In the genomic region with DNA sequence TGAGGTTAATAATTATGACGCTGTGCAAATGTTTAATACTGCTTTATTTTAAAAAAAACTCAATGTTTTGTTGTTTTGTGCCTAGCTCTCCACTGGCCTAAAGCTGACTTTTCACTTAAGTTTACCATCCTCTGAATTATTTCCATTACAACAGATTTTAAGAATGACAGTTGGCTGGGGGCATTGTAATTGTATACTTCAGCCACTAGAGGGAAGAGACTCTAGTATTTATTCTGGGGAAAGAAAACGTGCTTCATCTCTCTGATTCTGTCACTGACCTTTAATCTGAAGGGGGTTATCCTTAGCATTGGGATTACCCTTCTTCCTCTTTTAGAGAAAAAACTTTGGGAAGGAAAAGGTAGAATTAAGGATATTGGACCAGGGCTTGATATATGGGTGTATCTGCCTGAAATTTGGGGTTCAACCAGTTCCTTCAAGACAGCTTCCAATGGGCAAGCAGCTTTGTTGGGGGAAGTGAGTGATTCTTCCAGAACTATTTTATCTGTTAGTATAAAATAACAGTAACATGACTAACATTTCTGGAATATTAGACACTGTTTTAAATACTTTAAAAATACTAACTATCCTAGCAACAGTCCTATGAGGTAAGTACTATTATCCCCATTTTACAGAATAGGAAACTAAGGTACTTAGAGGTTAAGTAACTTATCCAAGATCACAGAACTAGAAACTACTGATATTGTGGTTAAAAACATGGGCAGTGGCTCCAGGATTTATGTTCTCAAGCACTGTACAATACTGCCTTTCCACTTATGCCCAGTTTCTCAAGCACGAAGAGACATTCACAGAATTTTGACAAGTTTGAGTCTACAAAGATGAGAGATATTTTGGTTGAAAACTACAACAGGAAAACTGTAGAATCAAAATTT, we compare ENCODE assay signal across 8 cellular contexts.
DNase-seq lines count a peak whose midpoint lies in the region; ATAC-seq and TF ChIP-seq lines count a peak whose summit lies in the region.

No MANE protein-coding gene starts in this region.

- H2BK5ac ChIP-seq in neuronal stem cell (ENCODE audit: low read length), result no peak overlapping the region

- H3K27ac ChIP-seq in body of pancreas (no peak overlapping the region), neuronal stem cell (replicated peaks; ENCODE audit: low read length) (no peak overlapping the region)
- H3K27ac ChIP-seq in effector memory CD4-positive, alpha-beta T cell (ENCODE audit: insufficient read depth, low read length, poor library complexity, severe bottlenecking), result no peak overlapping the region

- H2BK120ac ChIP-seq in neuronal stem cell (ENCODE audit: low read depth, low read length), result no peak overlapping the region

- TF ChIP-seq POLR2A in body of pancreas (IDR thresholded peaks at IDR 0.05) (no peak), GM18505 (IDR thresholded peaks at IDR 0.05; ENCODE audit: borderline replicate concordance, extremely low read depth, insufficient read depth, insufficient read length) (no peak)

- no peaks in the 10 kb centered on the region for H3K79me1 ChIP-seq in neuronal stem cell (ENCODE audit: low read depth, low read length)

- H3K14ac ChIP-seq in neuronal stem cell (ENCODE audit: low read length), result no peak overlapping the region

- no peak overlapping the region for H2BK15ac ChIP-seq in neuronal stem cell (ENCODE audit: low read length)

- peak; percentile 50 for ATAC-seq in GM21447 (IDR thresholded peaks at IDR 0.05; ENCODE audit: unreplicated experiment)
- peak; percentile 38 for ATAC-seq in body of pancreas
- no peak for ATAC-seq in GM18505 (IDR thresholded peaks at IDR 0.05; ENCODE audit: unreplicated experiment)

- H3K36me3 ChIP-seq in body of pancreas (replicated peaks in 1 of 2; ENCODE audit: insufficient read depth in 1 of 2, low read depth in 2 of 2) (no peaks in the 10 kb centered on the region), neuronal stem cell (replicated peaks in 1 of 2; ENCODE audit: control insufficient read depth in 2 of 2, insufficient read depth in 2 of 2, low read length in 2 of 2) (no peaks in the 10 kb centered on the region)
- H3K36me3 ChIP-seq in effector memory CD4-positive, alpha-beta T cell (ENCODE audit: control insufficient read depth, insufficient read depth, low read length), result no peaks in the 10 kb centered on the region

- no peak overlapping the region for H2AFZ ChIP-seq in neuronal stem cell (ENCODE audit: low read length)

- H3K27me3 ChIP-seq in body of pancreas (no peaks in the 10 kb centered on the region), neuronal stem cell (ENCODE audit: control insufficient read depth in 3 of 3, insufficient read depth in 3 of 3, low read depth in 1 of 3, low read length in 3 of 3) (no peaks in the 10 kb centered on the region)
- H3K27me3 ChIP-seq in effector memory CD4-positive, alpha-beta T cell (replicated peaks; ENCODE audit: control insufficient read depth, insufficient read depth, low read length, poor library complexity, severe bottlenecking), result no peaks in the 10 kb centered on the region

- no peak overlapping the region for H4K91ac ChIP-seq in neuronal stem cell (ENCODE audit: low read depth, low read length, poor library complexity)

- no peak overlapping the region for H3K23ac ChIP-seq in neuronal stem cell (ENCODE audit: low read depth, low read length, poor library complexity)

- no peak overlapping the region for H3K9ac ChIP-seq in neuronal stem cell (ENCODE audit: low read depth, low read length, poor library complexity)

- 43% methylated on average over 3 of the region's 3 CpGs for WGBS in body of pancreas, 2 donors
- WGBS in neuronal stem cell (ENCODE audit: extremely low coverage in 2 of 2, insufficient read length in 2 of 2, insufficient replicate concordance in 1 of 2), 2 donors, result no CpG with 5 or more reads among the region's 3 CpGs

- H3K9me3 ChIP-seq in body of pancreas (no peaks in the 10 kb centered on the region), neuronal stem cell (replicated peaks in 1 of 2; ENCODE audit: control insufficient read depth in 2 of 2, insufficient read depth in 1 of 2, low read depth in 1 of 2, low read length in 2 of 2) (no peaks in the 10 kb centered on the region)
- no peaks in the 10 kb centered on the region for H3K9me3 ChIP-seq in effector memory CD4-positive, alpha-beta T cell (ENCODE audit: control insufficient read depth, low read length)

- H3K4me3 ChIP-seq in body of pancreas (no peak overlapping the region), neuronal stem cell (ENCODE audit: low read length in 2 of 2) (no peak overlapping the region)
- no peak overlapping the region for H3K4me3 ChIP-seq in effector memory CD4-positive, alpha-beta T cell (ENCODE audit: insufficient read depth, low read depth, low read length, poor library complexity, severe bottlenecking)

- DNase-seq in DMS114 treated with DMSO at 0.1 percent for 48 hours (lab: John Stamatoyannopoulos, UW; ENCODE audit: unreplicated experiment) (peak; percentile 33), NCI-H1694 treated with DMSO at 0.1 percent for 48 hours (lab: John Stamatoyannopoulos, UW) (peak; percentile 45), body of pancreas (no peak), kidney tubule cell (ENCODE audit: low spot score) (peak; percentile 45), neuronal stem cell (ENCODE audit: low spot score) (no peak)
- DNase-seq in effector memory CD4-positive, alpha-beta T cell, result no peak

- no peak overlapping the region for H3K18ac ChIP-seq in neuronal stem cell (ENCODE audit: low read length)

- intact Hi-C loops in body of pancreas (cut with DNase I), result no loop called here

- no peak overlapping the region for H2BK12ac ChIP-seq in neuronal stem cell (ENCODE audit: low read length)

- no peak overlapping the region for H2AK5ac ChIP-seq in neuronal stem cell (ENCODE audit: low read depth, low read length)

- H3K4me1 ChIP-seq in body of pancreas (no peaks in the 10 kb centered on the region), neuronal stem cell (ENCODE audit: control insufficient read depth in 2 of 2, insufficient read depth in 1 of 2, low read depth in 1 of 2, low read length in 2 of 2) (peaks cover 3 to 9% of the 10 kb centered on the region in 2 donors)
- H3K4me1 ChIP-seq in effector memory CD4-positive, alpha-beta T cell (ENCODE audit: control insufficient read depth, insufficient read depth, low read length, poor library complexity, severe bottlenecking), result no peaks in the 10 kb centered on the region

- H4K8ac ChIP-seq in neuronal stem cell (ENCODE audit: low read depth, low read length), result no peak overlapping the region

- no peak overlapping the region for H3K4me2 ChIP-seq in neuronal stem cell (ENCODE audit: insufficient read depth, low read length, poor library complexity, severe bottlenecking)

- peak; percentile 52 to 86 (median 71) for TF ChIP-seq CTCF in body of pancreas (IDR thresholded peaks at IDR 0.05)

- H3K4ac ChIP-seq in neuronal stem cell (ENCODE audit: low read length), result no peak overlapping the region

Comparison
In these comparisons a context has a peak if more than half of its experiments do, and no peak if none do; other contexts are left out.
1. DNase-seq: peak in DMS114 treated with DMSO at 0.1 percent for 48 hours (single experiment), NCI-H1694 treated with DMSO at 0.1 percent for 48 hours (single experiment) and kidney tubule cell (single experiment); none in body of pancreas (0 of 4), neuronal stem cell (single experiment) and effector memory CD4-positive, alpha-beta T cell (0 of 3).